Comparison of ENCODE assay signal across 15 cellular contexts in the genomic region with DNA sequence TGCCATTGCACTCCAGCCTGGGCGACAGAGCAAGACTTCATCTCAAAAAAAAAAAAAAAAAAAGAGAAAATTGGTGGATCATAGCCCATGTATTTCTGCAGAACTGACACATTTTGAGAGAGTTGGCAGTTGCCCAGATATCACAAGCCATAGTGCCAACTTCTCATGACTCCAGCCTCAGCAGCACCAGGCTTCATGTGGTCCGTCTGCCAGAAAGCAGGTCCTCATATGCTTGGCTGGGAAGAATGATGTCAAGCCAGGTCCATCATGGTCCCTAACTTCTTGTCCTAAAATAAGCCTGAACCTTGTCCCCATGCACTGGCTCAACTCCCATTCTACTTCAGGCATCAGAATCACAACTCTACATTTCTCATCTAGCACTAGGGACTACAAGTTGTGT.
"Had no signal": no experiment of that assay in that cellular context is flagged by ENCODE, and none has a peak within 500 bp of the region (broad histone marks: within the 10 kb centered on the region; RNA-seq: fewer than 3 reads in every experiment).

No MANE protein-coding gene starts in this region.

- H3K4me3 Mint-ChIP-seq: activated CD4-positive, alpha-beta memory T cell treated with anti-CD3 and anti-CD28 coated beads for 36 hours; activated T-cell treated with anti-CD3 and anti-CD28 coated beads, Interleukin-2, amount 50 U/mL, for 4 hours; dendritic cell treated with granulocyte-macrophage colony-stimulating factor and Interleukin-4, amounts not matched to agents 40 ng/mL and 50 ng/mL, for 4 days; natural killer cell; type B pancreatic cell had no signal

- H3K27ac ChIP-seq: gastrocnemius medialis, heart right ventricle, skin epidermis had no signal

- H3K27me3 ChIP-seq: gastrocnemius medialis, heart right ventricle had no signal

- H3K36me3 Mint-ChIP-seq: activated CD4-positive, alpha-beta memory T cell treated with anti-CD3 and anti-CD28 coated beads for 36 hours; natural killer cell had no signal

- H3K36me3 ChIP-seq: gastrocnemius medialis had no signal

- H3K4me3 ChIP-seq: gastrocnemius medialis, heart right ventricle, skin epidermis had no signal

- H3K27me3 Mint-ChIP-seq: activated CD4-positive, alpha-beta memory T cell treated with anti-CD3 and anti-CD28 coated beads for 36 hours had no signal

- ATAC-seq: activated T-cell treated with anti-CD3 and anti-CD28 coated beads, Interleukin-2, amount 50 U/mL, for 4 hours; gastrocnemius medialis; natural killer cell had no signal

- H3K27ac Mint-ChIP-seq: activated CD4-positive, alpha-beta memory T cell treated with anti-CD3 and anti-CD28 coated beads for 36 hours; dendritic cell treated with granulocyte-macrophage colony-stimulating factor and Interleukin-4, amounts not matched to agents 40 ng/mL and 50 ng/mL, for 4 days; natural killer cell; type B pancreatic cell had no signal

- DNase-seq: activated CD4-positive, alpha-beta memory T cell treated with anti-CD3 and anti-CD28 coated beads for 36 hours; activated CD4-positive, CD25-positive, alpha-beta regulatory T cell treated with anti-CD3 and anti-CD28 coated beads, Interleukin-2, amount 50 U/mL, for 72 hours; activated effector memory CD4-positive, alpha-beta T cell treated with Interleukin-2 at 50 U/mL for 16 hours; activated naive CD4-positive, alpha-beta T cell treated with anti-CD3 and anti-CD28 coated beads, Interleukin-2, amount 50 U/mL, for 16 hours; activated T-cell treated with anti-CD3 and anti-CD28 coated beads, Interleukin-2, amount 50 U/mL, for 4 hours; central memory CD4-positive, alpha-beta T cell; gastrocnemius medialis; mesenchymal stem cell; natural killer cell; stimulated activated CD4-positive, alpha-beta T cell treated with anti-CD3 and anti-CD28 coated beads, Interleukin-4, amount 100 ng/mL, for 24 hours; stimulated activated naive CD4-positive, alpha-beta T cell treated with Interleukin-2 at 50 U/mL for 16 hours had no signal

- H3K9me3 Mint-ChIP-seq: activated CD4-positive, alpha-beta memory T cell treated with anti-CD3 and anti-CD28 coated beads for 36 hours; activated T-cell treated with anti-CD3 and anti-CD28 coated beads, Interleukin-2, amount 50 U/mL, for 4 hours; dendritic cell treated with granulocyte-macrophage colony-stimulating factor and Interleukin-4, amounts not matched to agents 40 ng/mL and 50 ng/mL, for 4 days; natural killer cell; type B pancreatic cell had no signal

- H3K9me3 ChIP-seq: gastrocnemius medialis, heart right ventricle had no signal
